Comparison of ENCODE assay signal across 10 cellular contexts in genomic region chr3:98282205-98282604, GRCh38. TPM values are rescaled to one million over a fixed set of nuclear protein-coding genes. Genes with fewer than 3 reads are reported as not detected.
"Had no signal": no experiment of that assay in that cellular context is flagged by ENCODE, and none has a peak within 500 bp of the region (broad histone marks: within the 10 kb centered on the region; RNA-seq: fewer than 3 reads in every experiment).

Gene OR5H2, plus strand, starts transcription at chr3:98282505. Its CDS starts 398 bp downstream, at chr3:98282903.

- H3K27ac Mint-ChIP-seq: GM23338, IgD-negative memory B cell had no signal

- H2AFZ ChIP-seq: GM23338 had no signal

- H3K27ac ChIP-seq: HL-60 had no signal

- DNase-seq: H9, HCEC 1CT, KBM-7 had no signal

- H3K9me3 Mint-ChIP-seq: GM23338, H9, IgD-negative memory B cell had no signal

- H3K4me3 ChIP-seq: GM23338 had no signal

- FAIRE-seq: H1, H54, HepG2 had no signal

- H3K4me2 ChIP-seq: GM23338 had no signal

- ATAC-seq: GM23338, HepG2 had no signal

- H3K4me3 Mint-ChIP-seq: GM23338, H9, IgD-negative memory B cell had no signal

RNA-seq across cellular contexts. Expression of gene OR5H2, which starts in this region (rescaled TPM):
- total RNA-seq: GM23338, H1, H9, HepG2, HT1080 had no signal
- polyA plus RNA-seq: H1, HepG2, IgD-negative memory B cell had no signal
